In genomic region chr15:62647195-62647865, GRCh38 we compare ENCODE assay signal across 10 cellular contexts.
DNase-seq lines count a peak whose midpoint lies in the region; ATAC-seq, FAIRE-seq and TF ChIP-seq lines count a peak whose summit lies in the region.
"Had no signal": no experiment of that assay in that cellular context is flagged by ENCODE, and none has a peak within 500 bp of the region (broad histone marks: within the 10 kb centered on the region; RNA-seq: fewer than 3 reads in every experiment).

No MANE protein-coding gene starts in this region.

- peak; percentile 99 for FAIRE-seq in urothelium cell line (lab: Jason Lieb, UNC)

- H3K4me1 ChIP-seq in right atrium auricular region = no peaks in the 10 kb centered on the region

- intact Hi-C loops in Right ventricle myocardium inferior (cut with DNase I) = loop anchor here (10.0 kb wide), 1 partner anchor 193 kb away; no protein-coding TSS in a partner anchor

- H3K9me3 ChIP-seq in right atrium auricular region = no peaks in the 10 kb centered on the region
- H3K9me3 ChIP-seq: BLaER1 had no signal

- no peak overlapping the region for H3K27ac ChIP-seq in right atrium auricular region
- H3K27ac ChIP-seq: BLaER1 had no signal

- H3K27me3 ChIP-seq in right atrium auricular region = no peaks in the 10 kb centered on the region
- H3K27me3 ChIP-seq: BLaER1 had no signal

- ATAC-seq in Right ventricle myocardium inferior = peak; percentile 35
- ATAC-seq in GM18511 (IDR thresholded peaks at IDR 0.05; ENCODE audit: unreplicated experiment) = no peak

- H3K4me3 ChIP-seq in right atrium auricular region = no peak overlapping the region
- no peak overlapping the region for H3K4me3 ChIP-seq in foreskin fibroblast (ENCODE audit: low read depth in 1 of 2, low read length in 2 of 2)
- H3K4me3 ChIP-seq: BLaER1 had no signal

- peaks cover 4% of the 10 kb centered on the region for H3K36me3 ChIP-seq in right atrium auricular region
- H3K36me3 ChIP-seq: BLaER1 had no signal

- DNase-seq in Right ventricle myocardium inferior (ENCODE audit: missing footprints) = no peak
- DNase-seq in right atrium auricular region (ENCODE audit: low spot score) = no peak
- peak; percentile 34 for DNase-seq in SK-MEL-5 (ENCODE audit: low read depth, low spot score)
- DNase-seq in foreskin fibroblast = peak; percentile 70 to 83
- peak; percentile 93 for DNase-seq in urothelium cell line (ENCODE audit: low spot score)
- no peak for DNase-seq in DMS79 treated with DMSO at 0.1 percent for 48 hours (lab: John Stamatoyannopoulos, UW)
- no peak for DNase-seq in NCI-H226
- DNase-seq: amniotic stem cell had no signal

- in situ Hi-C loops in SK-MEL-5 (cut with HindIII; ENCODE audit: low pct_unique_long_range_greater_than_20kb, low sequenced_read_pairs) = no loop called here

- TF ChIP-seq CTCF in right atrium auricular region (IDR thresholded peaks at IDR 0.05) = no peak
- TF ChIP-seq CTCF in foreskin fibroblast (IDR thresholded peaks at IDR 0.05; ENCODE audit: low read depth, low read length) = no peak

Comparison
In these comparisons a context has a peak if more than half of its experiments do, and no peak if none do; other contexts are left out.
1. DNase-seq: peak in SK-MEL-5 (single experiment), foreskin fibroblast (2 of 2) and urothelium cell line (single experiment); none in Right ventricle myocardium inferior (single experiment), right atrium auricular region (single experiment), DMS79 treated with DMSO at 0.1 percent for 48 hours (single experiment) and NCI-H226 (single experiment).